Comparison of ENCODE assay signal across 8 cellular contexts in genomic region chr13:42497798-42498197, GRCh38.
DNase-seq lines count a peak whose midpoint lies in the region; ATAC-seq and TF ChIP-seq lines count a peak whose summit lies in the region.

No MANE protein-coding gene starts in this region.

- CTCF ChIA-PET in activated CD4-positive, alpha-beta memory T cell treated with anti-CD3 and anti-CD28 coated beads, Interleukin-2, amount 10 ng/mL, durations not matched to agents 7 days and 5 days (lab: Charles Lee): interaction anchor here (0.5 to 2.6 kb wide), 3 partner anchors 101 to 165 kb away, joined by 3 to 7 read pairs (median 3); no protein-coding TSS in a partner anchor

- H3K9me3 Mint-ChIP-seq in activated naive CD4-positive, alpha-beta T cell treated with anti-CD3 and anti-CD28 coated beads, Interleukin-2, amount 50 U/mL, for 72 hours: peaks cover 4 to 8% of the 10 kb centered on the region in 2 donors
- peaks cover 16% of the 10 kb centered on the region for H3K9me3 Mint-ChIP-seq in activated CD4-positive, alpha-beta memory T cell treated with anti-CD3 and anti-CD28 coated beads, Interleukin-2, amount 10 ng/mL, durations not matched to agents 7 days and 5 days
- no peaks in the 10 kb centered on the region for H3K9me3 Mint-ChIP-seq in stimulated activated memory B cell treated with anti-CD40 and anti-IgM and Interleukin-4, amounts not matched to agents 10 μg/mL and 1 μg/mL and 100 μg/mL, for 72 hours
- H3K9me3 Mint-ChIP-seq in chondrocyte (ENCODE audit: low read depth): peaks cover 4% of the 10 kb centered on the region

- DNase-seq in activated naive CD4-positive, alpha-beta T cell treated with anti-CD3 and anti-CD28 coated beads, Interleukin-2, amount 50 U/mL, for 72 hours (ENCODE audit: low spot score in 2 of 2): peak in 1 of 2 donors; percentile 20
- no peak for DNase-seq in activated naive CD4-positive, alpha-beta T cell (lab: John Stamatoyannopoulos, UW)
- DNase-seq in activated CD4-positive, alpha-beta memory T cell treated with anti-CD3 and anti-CD28 coated beads, Interleukin-2, amount 10 ng/mL, durations not matched to agents 7 days and 5 days: peak; percentile 49
- DNase-seq in chondrocyte (ENCODE audit: low spot score) (no peak), NCI-H2107 treated with DMSO at 0.1 percent for 48 hours (lab: John Stamatoyannopoulos, UW; ENCODE audit: unreplicated experiment) (no peak), NCI-H82 (lab: John Stamatoyannopoulos, UW) (no peak)

- POLR2A ChIA-PET in activated CD4-positive, alpha-beta memory T cell treated with anti-CD3 and anti-CD28 coated beads, Interleukin-2, amount 10 ng/mL, durations not matched to agents 7 days and 5 days (lab: Charles Lee): interaction anchor here (1.1 to 6.5 kb wide), 6 partner anchors 20 to 225 kb away, joined by 3 to 102 read pairs (median 5); partner anchors contain the start of gene AKAP11

- peak overlapping the region; percentile 75 to 87 for H3K27ac Mint-ChIP-seq in activated naive CD4-positive, alpha-beta T cell treated with anti-CD3 and anti-CD28 coated beads, Interleukin-2, amount 50 U/mL, for 72 hours
- peak overlapping the region; percentile 83 for H3K27ac Mint-ChIP-seq in activated CD4-positive, alpha-beta memory T cell treated with anti-CD3 and anti-CD28 coated beads, Interleukin-2, amount 10 ng/mL, durations not matched to agents 7 days and 5 days
- peak overlapping the region; percentile 23 for H3K27ac Mint-ChIP-seq in stimulated activated memory B cell treated with anti-CD40 and anti-IgM and Interleukin-4, amounts not matched to agents 10 μg/mL and 1 μg/mL and 100 μg/mL, for 72 hours
- no peak overlapping the region for H3K27ac Mint-ChIP-seq in chondrocyte (ENCODE audit: unreplicated experiment)

- peaks cover 58% of the 10 kb centered on the region for H3K4me1 Mint-ChIP-seq in activated CD4-positive, alpha-beta memory T cell treated with anti-CD3 and anti-CD28 coated beads, Interleukin-2, amount 10 ng/mL, durations not matched to agents 7 days and 5 days
- H3K4me1 Mint-ChIP-seq in stimulated activated memory B cell treated with anti-CD40 and anti-IgM and Interleukin-4, amounts not matched to agents 10 μg/mL and 1 μg/mL and 100 μg/mL, for 72 hours: peaks cover 31% of the 10 kb centered on the region
- peaks cover 23% of the 10 kb centered on the region for H3K4me1 Mint-ChIP-seq in chondrocyte (ENCODE audit: low read depth)

- ATAC-seq in activated naive CD4-positive, alpha-beta T cell treated with anti-CD3 and anti-CD28 coated beads, Interleukin-2, amount 50 U/mL, for 72 hours: peak; percentile 92 to 95
- ATAC-seq in HG03060 (IDR thresholded peaks at IDR 0.05; ENCODE audit: low read depth, unreplicated experiment): peak; percentile 86
- ATAC-seq in stimulated activated memory B cell treated with anti-CD40 and anti-IgM and Interleukin-4, amounts not matched to agents 10 μg/mL and 1 μg/mL and 100 μg/mL, for 72 hours: peak; percentile 95

- H3K4me3 Mint-ChIP-seq in activated CD4-positive, alpha-beta memory T cell treated with anti-CD3 and anti-CD28 coated beads, Interleukin-2, amount 10 ng/mL, durations not matched to agents 7 days and 5 days: no peak overlapping the region
- H3K4me3 Mint-ChIP-seq in stimulated activated memory B cell treated with anti-CD40 and anti-IgM and Interleukin-4, amounts not matched to agents 10 μg/mL and 1 μg/mL and 100 μg/mL, for 72 hours: no peak overlapping the region
- no peak overlapping the region for H3K4me3 Mint-ChIP-seq in chondrocyte (ENCODE audit: unreplicated experiment)

- no peak for TF ChIP-seq CTCF in chondrocyte (IDR thresholded peaks at IDR 0.05)

- H3K36me3 Mint-ChIP-seq in activated naive CD4-positive, alpha-beta T cell treated with anti-CD3 and anti-CD28 coated beads, Interleukin-2, amount 50 U/mL, for 72 hours: peaks cover 0 to 6% of the 10 kb centered on the region in 2 donors
- H3K36me3 Mint-ChIP-seq in activated CD4-positive, alpha-beta memory T cell treated with anti-CD3 and anti-CD28 coated beads, Interleukin-2, amount 10 ng/mL, durations not matched to agents 7 days and 5 days (ENCODE audit: low read depth): peaks cover 17% of the 10 kb centered on the region
- H3K36me3 Mint-ChIP-seq in stimulated activated memory B cell treated with anti-CD40 and anti-IgM and Interleukin-4, amounts not matched to agents 10 μg/mL and 1 μg/mL and 100 μg/mL, for 72 hours: no peaks in the 10 kb centered on the region
- H3K36me3 Mint-ChIP-seq in chondrocyte (ENCODE audit: low read depth): no peaks in the 10 kb centered on the region

- no peaks in the 10 kb centered on the region for H3K27me3 Mint-ChIP-seq in activated CD4-positive, alpha-beta memory T cell treated with anti-CD3 and anti-CD28 coated beads, Interleukin-2, amount 10 ng/mL, durations not matched to agents 7 days and 5 days
- no peaks in the 10 kb centered on the region for H3K27me3 Mint-ChIP-seq in stimulated activated memory B cell treated with anti-CD40 and anti-IgM and Interleukin-4, amounts not matched to agents 10 μg/mL and 1 μg/mL and 100 μg/mL, for 72 hours
- no peaks in the 10 kb centered on the region for H3K27me3 Mint-ChIP-seq in chondrocyte (ENCODE audit: low read depth)
